ENCODE assay signal across 8 cellular contexts in genomic region chr10:31836569-31837406, GRCh38.
A peak's percentile ranks its signal among the peaks of the same experiment; 100 is the strongest.
DNase-seq lines count a peak whose midpoint lies in the region; TF ChIP-seq lines count a peak whose summit lies in the region.

No MANE protein-coding gene starts in this region.

- no peak overlapping the region for H3K4me3 Mint-ChIP-seq in H9
- H3K4me3 Mint-ChIP-seq in CD4-positive, alpha-beta memory T cell, result no peak overlapping the region

- H3K27ac ChIP-seq in H9 (ENCODE audit: insufficient read length, low read depth, low read length), result no peak overlapping the region
- no peak overlapping the region for H3K27ac ChIP-seq in CD4-positive, alpha-beta memory T cell (ENCODE audit: low read depth, low read length)

- no peaks in the 10 kb centered on the region for H3K23me2 ChIP-seq in H9 (ENCODE audit: insufficient read length, low read depth, low read length, poor library complexity, severe bottlenecking)

- no CpG with 5 or more reads among the region's 9 CpGs for WGBS in H9 (ENCODE audit: extremely low coverage, insufficient read length, low lambda C conversion rate)
- 89 to 90% methylated on average over 9 of the region's 9 CpGs for WGBS in lower leg skin, 2 donors

- intact Hi-C loops in lower leg skin (cut with DNase I; ENCODE audit: low total_unique reads), result no loop called here
- intact Hi-C loops in CD4-positive, alpha-beta memory T cell (cut with micrococcal nuclease), result no loop called here

- H2AK5ac ChIP-seq in H9 (ENCODE audit: insufficient read length, low read length), result no peak overlapping the region

- no peak for TF ChIP-seq POLR2A in lower leg skin (IDR thresholded peaks at IDR 0.05)

- CTCF ChIA-PET in CD4-positive, alpha-beta memory T cell (lab: Charles Lee; ENCODE audit: partially characterized antibody), result interaction anchor here (0.7 to 1.3 kb wide), 2 partner anchors 25 to 371 kb away, joined by 3 to 4 read pairs; no protein-coding TSS in a partner anchor

- no peaks in the 10 kb centered on the region for H3K36me3 ChIP-seq in CD4-positive, alpha-beta memory T cell (ENCODE audit: insufficient read depth, low read length)

- H3K9me3 ChIP-seq in H9 (ENCODE audit: control insufficient read depth, low read depth, low read length), result no peaks in the 10 kb centered on the region
- no peaks in the 10 kb centered on the region for H3K9me3 ChIP-seq in CD4-positive, alpha-beta memory T cell (ENCODE audit: control insufficient read depth in 1 of 2, low read length in 2 of 2)

- H2BK20ac ChIP-seq in H9 (ENCODE audit: low read depth, low read length, poor library complexity, severe bottlenecking), result no peak overlapping the region

- no peak overlapping the region for H2BK15ac ChIP-seq in H9 (ENCODE audit: low read depth, low read length)

- no peak overlapping the region for H2AFZ ChIP-seq in H9 (ENCODE audit: low read length)

- H3K9ac ChIP-seq in H9 (ENCODE audit: extremely low read depth, insufficient read length, low read length), result no peak overlapping the region

- H3K56ac ChIP-seq in H9 (ENCODE audit: insufficient read length, low read depth, low read length), result no peak overlapping the region

- peak; percentile 87 for TF ChIP-seq CTCF in H9 (conservative IDR thresholded peaks at IDR 0.05)
- TF ChIP-seq CTCF in fibroblast of pulmonary artery (IDR thresholded peaks at IDR 0.05; ENCODE audit: low read length, missing control alignments), result peak; percentile 86
- peak; percentile 84 for TF ChIP-seq CTCF in retinal pigment epithelial cell (conservative IDR thresholded peaks at IDR 0.05; ENCODE audit: low read depth, low read length)
- no peak for TF ChIP-seq CTCF in lower leg skin (IDR thresholded peaks at IDR 0.05)

- H3K18ac ChIP-seq in H9 (ENCODE audit: insufficient read length, low read depth, low read length), result no peak overlapping the region

- peak overlapping the region; percentile 19 to 86 (median 62); a peak in 5 of 7 replicates for H3K27ac Mint-ChIP-seq in H9
- H3K27ac Mint-ChIP-seq in CD4-positive, alpha-beta memory T cell, result peak overlapping the region in 1 of 7 donors; percentile 1

- H3K27me3 ChIP-seq in H9 (ENCODE audit: insufficient read depth, low read length), result no peaks in the 10 kb centered on the region
- H3K27me3 ChIP-seq in CD4-positive, alpha-beta memory T cell (ENCODE audit: insufficient read depth, low read length), result no peaks in the 10 kb centered on the region

- H4K91ac ChIP-seq in H9 (ENCODE audit: insufficient read length, low read depth, low read length), result no peak overlapping the region

- H3K14ac ChIP-seq in H9 (ENCODE audit: insufficient read depth, low read length), result no peak overlapping the region

- no peak overlapping the region for H2BK5ac ChIP-seq in H9 (ENCODE audit: insufficient read length, low read length)

- H2BK120ac ChIP-seq in H9 (ENCODE audit: low read depth, low read length, poor library complexity, severe bottlenecking), result no peak overlapping the region

- H3K4me3 ChIP-seq in fibroblast of pulmonary artery (replicated peaks; ENCODE audit: low read depth, low read length) (no peak overlapping the region), retinal pigment epithelial cell (ENCODE audit: low read length) (no peak overlapping the region), lower leg skin (ENCODE audit: low read depth, poor library complexity, severe bottlenecking) (no peak overlapping the region)
- H3K4me3 ChIP-seq in CD4-positive, alpha-beta memory T cell (ENCODE audit: low read length in 2 of 2), result no peak overlapping the region

- H3K36me3 Mint-ChIP-seq in H9 (ENCODE audit: insufficient read depth in 1 of 3, low read depth in 3 of 3), result peaks cover 0 to 3% (median 0%) of the 10 kb centered on the region in 3 experiments; a peak in 2 of 7 replicates
- peaks cover 13 to 23% of the 10 kb centered on the region in 2 donors for H3K36me3 Mint-ChIP-seq in CD4-positive, alpha-beta memory T cell

- no peak overlapping the region for H2BK12ac ChIP-seq in H9 (ENCODE audit: insufficient read length, low read depth, low read length)

- no peaks in the 10 kb centered on the region for H3K79me2 ChIP-seq in H9 (ENCODE audit: insufficient read depth, low read length)

- DNase-seq in DMS114 treated with DMSO at 0.1 percent for 48 hours (lab: John Stamatoyannopoulos, UW; ENCODE audit: unreplicated experiment) (peak; percentile 24), H9 (peak; percentile 38), RPMI7951 (ENCODE audit: low read depth) (peak; percentile 52), fibroblast of pulmonary artery (ENCODE audit: low read depth) (peak; percentile 68), retinal pigment epithelial cell (ENCODE audit: low read depth) (peak; percentile 15), lower leg skin (ENCODE audit: low spot score in 2 of 2) (no peak), kidney glomerular epithelial cell (lab: John Stamatoyannopoulos, UW) (no peak)
- no peak for DNase-seq in CD4-positive, alpha-beta memory T cell

- no peaks in the 10 kb centered on the region for H3K4me1 ChIP-seq in H9 (ENCODE audit: insufficient read depth, low read length)
- H3K4me1 ChIP-seq in CD4-positive, alpha-beta memory T cell (ENCODE audit: insufficient read depth, low read length), result no peaks in the 10 kb centered on the region

- H3T11ph ChIP-seq in H9 (ENCODE audit: low read length), result no peak overlapping the region

- H3K23ac ChIP-seq in H9 (ENCODE audit: insufficient read length, low read depth, low read length), result no peak overlapping the region

- H4K20me1 ChIP-seq in H9 (ENCODE audit: control insufficient read depth, insufficient read depth, insufficient read length), result no peaks in the 10 kb centered on the region

- no peaks in the 10 kb centered on the region for H3K79me1 ChIP-seq in H9 (ENCODE audit: insufficient read depth, low read depth, low read length, poor library complexity, severe bottlenecking)

- no peaks in the 10 kb centered on the region for H3K27me3 Mint-ChIP-seq in H9 (ENCODE audit: low read depth)
- no peaks in the 10 kb centered on the region for H3K27me3 Mint-ChIP-seq in CD4-positive, alpha-beta memory T cell

- H4K5ac ChIP-seq in H9 (ENCODE audit: insufficient read length, low read depth, low read length), result no peak overlapping the region

- H3K4me1 Mint-ChIP-seq in H9, result peaks cover 9 to 10% of the 10 kb centered on the region in 2 experiments
- H3K4me1 Mint-ChIP-seq in CD4-positive, alpha-beta memory T cell, result peaks cover 4 to 11% (median 8%) of the 10 kb centered on the region in 4 donors

- no peak overlapping the region for H4K8ac ChIP-seq in H9 (replicated peaks; ENCODE audit: insufficient read length, low read depth, low read length)

- no peak overlapping the region for H3K4me2 ChIP-seq in H9 (ENCODE audit: insufficient read depth, insufficient read length, low read length)

- H3K9me3 Mint-ChIP-seq in H9, result no peaks in the 10 kb centered on the region
- no peaks in the 10 kb centered on the region for H3K9me3 Mint-ChIP-seq in CD4-positive, alpha-beta memory T cell

- POLR2A ChIA-PET in CD4-positive, alpha-beta memory T cell (lab: Charles Lee; ENCODE audit: partially characterized antibody), result no interaction called here

- H3K4ac ChIP-seq in H9 (ENCODE audit: low read depth, low read length), result no peak overlapping the region

Comparison
In these comparisons a context has a peak if more than half of its experiments do, and no peak if none do; other contexts are left out.
1. DNase-seq: peak in DMS114 treated with DMSO at 0.1 percent for 48 hours (single experiment), H9 (single experiment), RPMI7951 (single experiment), fibroblast of pulmonary artery (single experiment) and retinal pigment epithelial cell (single experiment); none in lower leg skin (0 of 2), kidney glomerular epithelial cell (single experiment) and CD4-positive, alpha-beta memory T cell (0 of 5).
2. CTCF ChIP-seq: peak in H9 (single experiment), fibroblast of pulmonary artery (single experiment) and retinal pigment epithelial cell (single experiment); none in lower leg skin (0 of 3).